23 cellular contexts compared by ENCODE assay signal in genomic region chr1:196960854-196961253, GRCh38. TPM values are rescaled to one million over a fixed set of nuclear protein-coding genes. Genes with fewer than 3 reads are reported as not detected.
DNase-seq lines count a peak whose midpoint lies in the region; ATAC-seq and TF ChIP-seq lines count a peak whose summit lies in the region.
"Had no signal": no experiment of that assay in that cellular context is flagged by ENCODE, and none has a peak within 500 bp of the region (broad histone marks: within the 10 kb centered on the region; RNA-seq: fewer than 3 reads in every experiment).

No MANE protein-coding gene starts in this region.

- no peaks in the 10 kb centered on the region for H3K36me3 ChIP-seq in right atrium auricular region
- H3K36me3 ChIP-seq: vagina had no signal

- no peak overlapping the region for H3K4me3 ChIP-seq in right atrium auricular region
- H3K4me3 ChIP-seq: dorsolateral prefrontal cortex, vagina had no signal

- peak; percentile 87 for ATAC-seq in GM18858 (IDR thresholded peaks at IDR 0.05; ENCODE audit: unreplicated experiment)
- ATAC-seq in GM21515 (IDR thresholded peaks at IDR 0.05; ENCODE audit: unreplicated experiment) = peak; percentile 59
- ATAC-seq in HG02852 (IDR thresholded peaks at IDR 0.05; ENCODE audit: unreplicated experiment) = peak; percentile 97
- peak; percentile 92 for ATAC-seq in HG03520 (IDR thresholded peaks at IDR 0.05; ENCODE audit: unreplicated experiment)
- no peak for ATAC-seq in HG03460 (IDR thresholded peaks at IDR 0.05; ENCODE audit: unreplicated experiment)
- ATAC-seq: PC-3 had no signal

- TF ChIP-seq CTCF in right atrium auricular region (IDR thresholded peaks at IDR 0.05) = no peak

- DNase-seq in NCI-H1092 treated with DMSO at 0.1 percent for 48 hours (lab: John Stamatoyannopoulos, UW) (no peak), NK-92 (lab: John Stamatoyannopoulos, UW; ENCODE audit: unreplicated experiment) (no peak), right atrium auricular region (ENCODE audit: low spot score) (no peak)
- DNase-seq: activated CD4-positive, alpha-beta T cell treated with anti-CD3 and anti-CD28 coated beads, Interleukin-2, amount 10 ng/mL, durations not matched to agents 7 days and 5 days; activated CD8-positive, alpha-beta memory T cell treated with anti-CD3 and anti-CD28 coated beads, Interleukin-2, amount 50 U/mL, for 48 hours; central memory CD4-positive, alpha-beta T cell; dorsolateral prefrontal cortex; HFFc6; NCI-H1417; PC-3; SIG-M5; substantia nigra; T-helper 1 cell had no signal

- H3K27me3 ChIP-seq in right atrium auricular region = no peaks in the 10 kb centered on the region
- H3K27me3 ChIP-seq: dorsolateral prefrontal cortex, vagina had no signal

- H3K27ac ChIP-seq in right atrium auricular region = no peak overlapping the region
- H3K27ac ChIP-seq: dorsolateral prefrontal cortex, vagina had no signal

- no peaks in the 10 kb centered on the region for H3K4me1 ChIP-seq in right atrium auricular region
- H3K4me1 ChIP-seq: vagina had no signal

- no peaks in the 10 kb centered on the region for H3K9me3 ChIP-seq in right atrium auricular region
- H3K9me3 ChIP-seq: vagina had no signal

RNA-seq across cellular contexts. Expression of gene CFHR5, which starts 16.5 kb away (rescaled TPM):
- not detected for total RNA-seq in right atrium auricular region
- total RNA-seq: activated CD4-positive, alpha-beta T cell treated with anti-CD3 and anti-CD28 coated beads, Interleukin-2, amount 10 ng/mL, durations not matched to agents 7 days and 5 days; fibroblast of villous mesenchyme; G401; HFFc6; lung microvascular endothelial cell; omental fat pad; PC-3; vagina had no signal

RNA-seq across cellular contexts. Expression of gene CFHR2, which starts 17.3 kb away (rescaled TPM):
- not detected for total RNA-seq in right atrium auricular region
- total RNA-seq: activated CD4-positive, alpha-beta T cell treated with anti-CD3 and anti-CD28 coated beads, Interleukin-2, amount 10 ng/mL, durations not matched to agents 7 days and 5 days; fibroblast of villous mesenchyme; G401; HFFc6; lung microvascular endothelial cell; omental fat pad; PC-3; vagina had no signal
